Comparison of ENCODE assay signal across 38 cellular contexts in genomic region chr5:60948738-60949137, GRCh38.
"Had no signal": no experiment of that assay in that cellular context is flagged by ENCODE, and none has a peak within 500 bp of the region (broad histone marks: within the 10 kb centered on the region; RNA-seq: fewer than 3 reads in every experiment).

No MANE protein-coding gene starts in this region.

- H3K4me1 ChIP-seq: breast epithelium had no signal

- H3K27me3 ChIP-seq: adrenal gland, ascending aorta, body of pancreas, brain microvascular endothelial cell, breast epithelium, cardiac muscle cell had no signal

- H3K36me3 Mint-ChIP-seq: activated naive CD4-positive, alpha-beta T cell treated with anti-CD3 and anti-CD28 coated beads, Interleukin-2, amount 10 ng/mL, durations not matched to agents 7 days and 5 days had no signal

- H3K9me3 ChIP-seq: adrenal gland, ascending aorta, body of pancreas, breast epithelium had no signal

- H3K9me3 Mint-ChIP-seq: activated naive CD4-positive, alpha-beta T cell treated with anti-CD3 and anti-CD28 coated beads for 36 hours; activated naive CD4-positive, alpha-beta T cell treated with anti-CD3 and anti-CD28 coated beads, Interleukin-2, amount 10 ng/mL, durations not matched to agents 7 days and 5 days; activated naive CD4-positive, alpha-beta T cell treated with anti-CD3 and anti-CD28 coated beads, Interleukin-2, amount 50 U/mL, for 24 hours; activated naive CD4-positive, alpha-beta T cell treated with anti-CD3 and anti-CD28 coated beads, Interleukin-2, amount 50 U/mL, for 72 hours; activated naive CD8-positive, alpha-beta T cell treated with anti-CD3 and anti-CD28 coated beads for 36 hours; activated T-cell treated with anti-CD3 and anti-CD28 coated beads, Interleukin-2, amount 50 U/mL, for 24 hours; activated T-cell treated with anti-CD3 and anti-CD28 coated beads, Interleukin-2, amount 50 U/mL, for 72 hours; activated T-helper 1 cell treated with anti-CD3 and anti-CD28 coated beads, Interleukin-12 subunit alpha, Interleukin-12 subunit beta, Interleukin-2, Interleukin-4 antibody, amounts not matched to agents 30 ng/mL and 10 ng/mL and 1 ng/mL, durations not matched to agents 14 hours and 24 hours and 36 hours; activated T-helper 17 cell treated with anti-CD3 and anti-CD28 coated beads, Interleukin-2, amount 50 U/mL, for 72 hours; activated T-helper 2 cell treated with anti-CD3 and anti-CD28 coated beads, Interferon-gamma antibody, Interleukin-2, Interleukin-4, amounts not matched to agents 10 μg/mL and 5 μg/mL and 100 μg/mL, durations not matched to agents 14 hours and 24 hours and 36 hours; central memory CD8-positive, alpha-beta T cell had no signal

- FAIRE-seq: astrocyte, bronchial epithelial cell, colon had no signal

- ATAC-seq: activated naive CD4-positive, alpha-beta T cell treated with anti-CD3 and anti-CD28 coated beads, Interleukin-2, amount 50 U/mL, for 72 hours; activated T-cell treated with anti-CD3 and anti-CD28 coated beads, Interleukin-2, amount 50 U/mL, for 72 hours; activated T-helper 17 cell treated with anti-CD3 and anti-CD28 coated beads, Interleukin-2, amount 50 U/mL, for 72 hours; body of pancreas had no signal

- H3K4me3 Mint-ChIP-seq: activated naive CD4-positive, alpha-beta T cell treated with anti-CD3 and anti-CD28 coated beads for 36 hours; activated naive CD4-positive, alpha-beta T cell treated with anti-CD3 and anti-CD28 coated beads, Interleukin-2, amount 10 ng/mL, durations not matched to agents 7 days and 5 days; activated naive CD4-positive, alpha-beta T cell treated with anti-CD3 and anti-CD28 coated beads, Interleukin-2, amount 50 U/mL, for 24 hours; activated naive CD8-positive, alpha-beta T cell treated with anti-CD3 and anti-CD28 coated beads for 36 hours; activated naive CD8-positive, alpha-beta T cell treated with anti-CD3 and anti-CD28 coated beads, Interleukin-2, amount 10 ng/mL, durations not matched to agents 7 days and 5 days; activated T-cell treated with anti-CD3 and anti-CD28 coated beads, Interleukin-2, amount 50 U/mL, for 24 hours; activated T-cell treated with anti-CD3 and anti-CD28 coated beads, Interleukin-2, amount 50 U/mL, for 72 hours; activated T-helper 1 cell treated with anti-CD3 and anti-CD28 coated beads, Interleukin-12 subunit alpha, Interleukin-12 subunit beta, Interleukin-2, Interleukin-4 antibody, amounts not matched to agents 30 ng/mL and 10 ng/mL and 1 ng/mL, durations not matched to agents 14 hours and 24 hours and 36 hours; activated T-helper 17 cell treated with anti-CD3 and anti-CD28 coated beads, Interleukin-2, amount 50 U/mL, for 72 hours; central memory CD8-positive, alpha-beta T cell had no signal

- H3K4me3 ChIP-seq: adrenal gland, ascending aorta, body of pancreas, breast epithelium, cardiac muscle cell had no signal

- DNase-seq: activated effector memory CD4-positive, alpha-beta T cell treated with anti-CD3 and anti-CD28 coated beads, Interleukin-2, amount 50 U/mL, for 16 hours; activated effector memory CD4-positive, alpha-beta T cell treated with Interleukin-2 at 50 U/mL for 16 hours; activated gamma-delta T cell; activated gamma-delta T cell treated with Interleukin-2 at 50 U/mL for 16 hours; activated naive CD4-positive, alpha-beta T cell; activated naive CD4-positive, alpha-beta T cell treated with anti-CD3 and anti-CD28 coated beads for 36 hours; activated naive CD4-positive, alpha-beta T cell treated with anti-CD3 and anti-CD28 coated beads, Interleukin-2, amount 10 ng/mL, durations not matched to agents 7 days and 5 days; activated naive CD4-positive, alpha-beta T cell treated with anti-CD3 and anti-CD28 coated beads, Interleukin-2, amount 50 U/mL, for 16 hours; activated naive CD4-positive, alpha-beta T cell treated with Interleukin-2 at 50 U/mL for 16 hours; activated naive CD8-positive, alpha-beta T cell treated with anti-CD3 and anti-CD28 coated beads for 36 hours; activated naive CD8-positive, alpha-beta T cell treated with anti-CD3 and anti-CD28 coated beads, Interleukin-2, amount 10 ng/mL, durations not matched to agents 7 days and 5 days; activated T-cell treated with anti-CD3 and anti-CD28 coated beads, Interleukin-2, amount 50 U/mL, for 1 hour; activated T-cell treated with anti-CD3 and anti-CD28 coated beads, Interleukin-2, amount 50 U/mL, for 24 hours; activated T-cell treated with anti-CD3 and anti-CD28 coated beads, Interleukin-2, amount 50 U/mL, for 48 hours; activated T-cell treated with anti-CD3 and anti-CD28 coated beads, Interleukin-2, amount 50 U/mL, for 72 hours; adrenal gland; amniotic stem cell; amygdala; anterior cingulate cortex; aorta; body of pancreas; brain microvascular endothelial cell; caudate nucleus; central memory CD4-positive, alpha-beta T cell; cerebellar nuclear complex had no signal

- H3K27ac ChIP-seq: adrenal gland, ascending aorta, body of pancreas, brain microvascular endothelial cell, breast epithelium, cardiac muscle cell had no signal

- H3K36me3 ChIP-seq: adrenal gland, ascending aorta, brain microvascular endothelial cell, breast epithelium, cardiac muscle cell had no signal

- H3K27ac Mint-ChIP-seq: activated naive CD4-positive, alpha-beta T cell treated with anti-CD3 and anti-CD28 coated beads for 36 hours; activated naive CD4-positive, alpha-beta T cell treated with anti-CD3 and anti-CD28 coated beads, Interleukin-2, amount 10 ng/mL, durations not matched to agents 7 days and 5 days; activated naive CD4-positive, alpha-beta T cell treated with anti-CD3 and anti-CD28 coated beads, Interleukin-2, amount 50 U/mL, for 24 hours; activated naive CD4-positive, alpha-beta T cell treated with anti-CD3 and anti-CD28 coated beads, Interleukin-2, amount 50 U/mL, for 72 hours; activated naive CD8-positive, alpha-beta T cell treated with anti-CD3 and anti-CD28 coated beads for 36 hours; activated naive CD8-positive, alpha-beta T cell treated with anti-CD3 and anti-CD28 coated beads, Interleukin-2, amount 10 ng/mL, durations not matched to agents 7 days and 5 days; activated T-cell treated with anti-CD3 and anti-CD28 coated beads, Interleukin-2, amount 50 U/mL, for 24 hours; activated T-cell treated with anti-CD3 and anti-CD28 coated beads, Interleukin-2, amount 50 U/mL, for 72 hours; activated T-helper 1 cell treated with anti-CD3 and anti-CD28 coated beads, Interleukin-12 subunit alpha, Interleukin-12 subunit beta, Interleukin-2, Interleukin-4 antibody, amounts not matched to agents 30 ng/mL and 10 ng/mL and 1 ng/mL, durations not matched to agents 14 hours and 24 hours and 36 hours; activated T-helper 17 cell treated with anti-CD3 and anti-CD28 coated beads, Interleukin-2, amount 50 U/mL, for 72 hours; activated T-helper 2 cell treated with anti-CD3 and anti-CD28 coated beads, Interferon-gamma antibody, Interleukin-2, Interleukin-4, amounts not matched to agents 10 μg/mL and 5 μg/mL and 100 μg/mL, durations not matched to agents 14 hours and 24 hours and 36 hours; brain had no signal

- H3K27me3 Mint-ChIP-seq: activated naive CD4-positive, alpha-beta T cell treated with anti-CD3 and anti-CD28 coated beads, Interleukin-2, amount 10 ng/mL, durations not matched to agents 7 days and 5 days; activated naive CD4-positive, alpha-beta T cell treated with anti-CD3 and anti-CD28 coated beads, Interleukin-2, amount 50 U/mL, for 24 hours; activated naive CD8-positive, alpha-beta T cell treated with anti-CD3 and anti-CD28 coated beads for 36 hours; activated naive CD8-positive, alpha-beta T cell treated with anti-CD3 and anti-CD28 coated beads, Interleukin-2, amount 10 ng/mL, durations not matched to agents 7 days and 5 days; activated T-cell treated with anti-CD3 and anti-CD28 coated beads, Interleukin-2, amount 50 U/mL, for 24 hours; activated T-helper 17 cell treated with anti-CD3 and anti-CD28 coated beads, Interleukin-2, amount 50 U/mL, for 72 hours; brain; central memory CD8-positive, alpha-beta T cell had no signal
